Comparison of ENCODE assay signal across 12 cellular contexts in genomic region chr6:131231103-131231502, GRCh38.
"Had no signal": no experiment of that assay in that cellular context is flagged by ENCODE, and none has a peak within 500 bp of the region (broad histone marks: within the 10 kb centered on the region; RNA-seq: fewer than 3 reads in every experiment).

No MANE protein-coding gene starts in this region.

- H3K4me3 ChIP-seq: gastrocnemius medialis, heart right ventricle, left ventricle myocardium inferior, pancreas had no signal

- H3K4me1 ChIP-seq: gastrocnemius medialis, heart right ventricle, left ventricle myocardium inferior had no signal

- DNase-seq: activated CD4-positive, alpha-beta T cell treated with anti-CD3 and anti-CD28 coated beads, Interleukin-2, amount 50 U/mL, for 4 hours; activated effector memory CD4-positive, alpha-beta T cell treated with anti-CD3 and anti-CD28 coated beads, Interleukin-2, amount 50 U/mL, for 16 hours; activated naive CD8-positive, alpha-beta T cell treated with anti-CD3 and anti-CD28 coated beads for 36 hours; activated T-cell treated with anti-CD3 and anti-CD28 coated beads, Interleukin-2, amount 50 U/mL, for 24 hours; anterior cingulate cortex; gastrocnemius medialis; heart right ventricle; left ventricle myocardium inferior; mesendoderm; pancreas had no signal

- H3K36me3 ChIP-seq: gastrocnemius medialis, heart right ventricle, left ventricle myocardium inferior, pancreas had no signal

- ATAC-seq: gastrocnemius medialis, heart right ventricle, pancreas had no signal

- H3K27me3 ChIP-seq: gastrocnemius medialis, heart right ventricle, pancreas had no signal

- H3K9me3 ChIP-seq: gastrocnemius medialis, left ventricle myocardium inferior, pancreas had no signal

- FAIRE-seq: endometrium, keratinocyte, pancreas had no signal

- H3K27ac ChIP-seq: gastrocnemius medialis, heart right ventricle, left ventricle myocardium inferior had no signal
